In genomic region chr11:123301696-123302400, GRCh38 we compare ENCODE assay signal across 8 cellular contexts.
DNase-seq lines count a peak whose midpoint lies in the region; ATAC-seq and TF ChIP-seq lines count a peak whose summit lies in the region.

No MANE protein-coding gene starts in this region.

- H3K9me3 ChIP-seq in OCI-LY1 (ENCODE audit: low read length) = no peaks in the 10 kb centered on the region
- H3K9me3 ChIP-seq in neuronal stem cell (replicated peaks in 1 of 2; ENCODE audit: control insufficient read depth in 2 of 2, insufficient read depth in 1 of 2, low read depth in 1 of 2, low read length in 2 of 2) = no peaks in the 10 kb centered on the region

- H3K4ac ChIP-seq in neuronal stem cell (ENCODE audit: low read length) = no peak overlapping the region

- H3K27me3 ChIP-seq in OCI-LY1 (ENCODE audit: insufficient read depth, low read length) (no peaks in the 10 kb centered on the region), neuronal stem cell (ENCODE audit: control insufficient read depth in 3 of 3, insufficient read depth in 3 of 3, low read depth in 1 of 3, low read length in 3 of 3) (peaks cover 0 to 78% (median 22%) of the 10 kb centered on the region in 3 experiments)

- H3K79me2 ChIP-seq in OCI-LY1 (ENCODE audit: insufficient read depth, low read length) = no peaks in the 10 kb centered on the region

- H3K36me3 Mint-ChIP-seq in activated T-helper 17 cell treated with anti-CD3 and anti-CD28 coated beads, Interleukin-2, amount 50 U/mL, for 72 hours (ENCODE audit: low read depth) = no peaks in the 10 kb centered on the region

- peak overlapping the region; percentile 67 for H3K27ac Mint-ChIP-seq in activated T-helper 17 cell treated with anti-CD3 and anti-CD28 coated beads, Interleukin-2, amount 50 U/mL, for 72 hours

- no peak overlapping the region for H3K9ac ChIP-seq in OCI-LY1 (ENCODE audit: low read length)
- no peak overlapping the region for H3K9ac ChIP-seq in neuronal stem cell (ENCODE audit: low read depth, low read length, poor library complexity)

- no peak overlapping the region for H2BK15ac ChIP-seq in neuronal stem cell (ENCODE audit: low read length)

- TF ChIP-seq CTCF in OCI-LY1 (IDR thresholded peaks at IDR 0.05; ENCODE audit: low read length) = peak; percentile 53

- no peak overlapping the region for H4K91ac ChIP-seq in neuronal stem cell (ENCODE audit: low read depth, low read length, poor library complexity)

- no peaks in the 10 kb centered on the region for H3K79me1 ChIP-seq in neuronal stem cell (ENCODE audit: low read depth, low read length)

- H3K14ac ChIP-seq in neuronal stem cell (ENCODE audit: low read length) = no peak overlapping the region

- H2BK12ac ChIP-seq in neuronal stem cell (ENCODE audit: low read length) = no peak overlapping the region

- peak overlapping the region; percentile 78 for H3K4me3 Mint-ChIP-seq in activated T-helper 17 cell treated with anti-CD3 and anti-CD28 coated beads, Interleukin-2, amount 50 U/mL, for 72 hours

- peaks cover 27% of the 10 kb centered on the region for H3K4me1 Mint-ChIP-seq in activated T-helper 17 cell treated with anti-CD3 and anti-CD28 coated beads, Interleukin-2, amount 50 U/mL, for 72 hours

- H3K36me3 ChIP-seq in OCI-LY1 (ENCODE audit: insufficient read depth, low read length) = no peaks in the 10 kb centered on the region
- H3K36me3 ChIP-seq in neuronal stem cell (replicated peaks in 1 of 2; ENCODE audit: control insufficient read depth in 2 of 2, insufficient read depth in 2 of 2, low read length in 2 of 2) = no peaks in the 10 kb centered on the region

- peak overlapping the region; percentile 62 for H3K18ac ChIP-seq in neuronal stem cell (ENCODE audit: low read length)

- H2AFZ ChIP-seq in OCI-LY1 (ENCODE audit: low read length) (no peak overlapping the region), neuronal stem cell (ENCODE audit: low read length) (peak overlapping the region; percentile 84)

- no peaks in the 10 kb centered on the region for H3K9me2 ChIP-seq in OCI-LY1 (ENCODE audit: low read depth, low read length)

- no peaks in the 10 kb centered on the region for H3K4me1 ChIP-seq in OCI-LY1 (ENCODE audit: insufficient read depth, low read length, severe bottlenecking)
- H3K4me1 ChIP-seq in neuronal stem cell (ENCODE audit: control insufficient read depth in 2 of 2, insufficient read depth in 1 of 2, low read depth in 1 of 2, low read length in 2 of 2) = peaks cover 0 to 8% of the 10 kb centered on the region in 2 donors

- WGBS in neuronal stem cell (ENCODE audit: extremely low coverage in 2 of 2, insufficient read length in 2 of 2, insufficient replicate concordance in 1 of 2), 2 donors = no CpG with 5 or more reads among the region's 56 CpGs

- no peaks in the 10 kb centered on the region for H3K9me3 Mint-ChIP-seq in activated T-helper 17 cell treated with anti-CD3 and anti-CD28 coated beads, Interleukin-2, amount 50 U/mL, for 72 hours

- H2BK120ac ChIP-seq in neuronal stem cell (ENCODE audit: low read depth, low read length) = no peak overlapping the region

- peak; percentile 63 for ATAC-seq in HG03064 (IDR thresholded peaks at IDR 0.05; ENCODE audit: low read depth, unreplicated experiment)
- peak; percentile 80 for ATAC-seq in activated T-helper 17 cell treated with anti-CD3 and anti-CD28 coated beads, Interleukin-2, amount 50 U/mL, for 72 hours (replicated peaks)

- DNase-seq in DMS153 treated with DMSO at 0.1 percent for 48 hours (lab: John Stamatoyannopoulos, UW; ENCODE audit: unreplicated experiment) (peak; percentile 54), DMS153 (lab: John Stamatoyannopoulos, UW) (no peak), foreskin melanocyte (peak; percentile 29), neuronal stem cell (ENCODE audit: low spot score) (peak; percentile 73), substantia nigra (lab: John Stamatoyannopoulos, UW) (peak in 42 of 49 donors; percentile 7 to 79 (median 46))

- H2AK5ac ChIP-seq in neuronal stem cell (ENCODE audit: low read depth, low read length) = no peak overlapping the region

- H3K27ac ChIP-seq in OCI-LY1 (ENCODE audit: low read depth, low read length, poor library complexity, severe bottlenecking) = no peak overlapping the region
- H3K27ac ChIP-seq in neuronal stem cell (replicated peaks; ENCODE audit: low read length) = no peak overlapping the region
- H3K27ac ChIP-seq in substantia nigra (ENCODE audit: low read depth, low read length, poor library complexity, severe bottlenecking) = no peak overlapping the region

- no peak overlapping the region for H3K23ac ChIP-seq in neuronal stem cell (ENCODE audit: low read depth, low read length, poor library complexity)

- H4K8ac ChIP-seq in neuronal stem cell (ENCODE audit: low read depth, low read length) = no peak overlapping the region

- H4K20me1 ChIP-seq in OCI-LY1 (ENCODE audit: insufficient read depth, low read length) = no peaks in the 10 kb centered on the region

- no peaks in the 10 kb centered on the region for H3F3A ChIP-seq in OCI-LY1 (ENCODE audit: insufficient read depth, low read length)

- H3K4me2 ChIP-seq in OCI-LY1 (ENCODE audit: low read length) (no peak overlapping the region), neuronal stem cell (ENCODE audit: insufficient read depth, low read length, poor library complexity, severe bottlenecking) (peak overlapping the region; percentile 88)

- H3K4me3 ChIP-seq in OCI-LY1 (ENCODE audit: low read depth, low read length, poor library complexity, severe bottlenecking) (no peak overlapping the region), neuronal stem cell (ENCODE audit: low read length in 2 of 2) (peak overlapping the region; percentile 30 to 65)

- no peak overlapping the region for H2BK5ac ChIP-seq in neuronal stem cell (ENCODE audit: low read length)

- no peaks in the 10 kb centered on the region for H3K27me3 Mint-ChIP-seq in activated T-helper 17 cell treated with anti-CD3 and anti-CD28 coated beads, Interleukin-2, amount 50 U/mL, for 72 hours
